Comparison of ENCODE assay signal across 8 cellular contexts in genomic region chr1:40316595-40317393, GRCh38.
DNase-seq lines count a peak whose midpoint lies in the region; ATAC-seq and TF ChIP-seq lines count a peak whose summit lies in the region.

Gene COL9A2 (minus strand): TSS chr1:40317286. CDS start chr1:40317197, 89 bp downstream.

- ATAC-seq in GM18520 (IDR thresholded peaks at IDR 0.05; ENCODE audit: unreplicated experiment) = no peak

- H3K4me3 ChIP-seq in fibroblast of mammary gland (ENCODE audit: control insufficient read depth, low read depth, low read length) = peak within 1 kb of the TSS; percentile 22
- H3K4me3 ChIP-seq in subcutaneous abdominal adipose tissue (ENCODE audit: low read depth in 1 of 5, low read length in 5 of 5) = peak within 1 kb of the TSS; percentile 61 to 72 (median 69)

- H3K27ac ChIP-seq in subcutaneous abdominal adipose tissue (ENCODE audit: low read depth, low read length) = no peak within 1 kb of the TSS

- no peaks in the 10 kb centered on the region for H3K9me3 ChIP-seq in subcutaneous abdominal adipose tissue (ENCODE audit: control insufficient read depth in 5 of 5, low read length in 5 of 5)

- no peaks in the 10 kb centered on the region for H3K36me3 ChIP-seq in subcutaneous abdominal adipose tissue (ENCODE audit: control insufficient read depth in 5 of 5, insufficient read depth in 5 of 5, low read length in 5 of 5)

- peaks cover 2 to 40% (median 24%) of the 10 kb centered on the region in 5 donors for H3K4me1 ChIP-seq in subcutaneous abdominal adipose tissue (ENCODE audit: control insufficient read depth in 5 of 5, insufficient read depth in 5 of 5, low read length in 5 of 5)

- H3K27ac Mint-ChIP-seq in activated T-cell treated with anti-CD3 and anti-CD28 coated beads, Interleukin-2, amount 50 U/mL, for 24 hours = peak within 1 kb of the TSS; percentile 22
- H3K27ac Mint-ChIP-seq in nephron = peak within 1 kb of the TSS in 2 of 3 experiments; percentile 65 to 82

- H3K9ac ChIP-seq in subcutaneous abdominal adipose tissue (ENCODE audit: low read length in 5 of 5) = peak within 1 kb of the TSS in 3 of 5 donors; percentile 41 to 59 (median 58)

- no peaks in the 10 kb centered on the region for H3K9me3 Mint-ChIP-seq in activated T-cell treated with anti-CD3 and anti-CD28 coated beads, Interleukin-2, amount 50 U/mL, for 24 hours
- H3K9me3 Mint-ChIP-seq in nephron = no peaks in the 10 kb centered on the region

- no peaks in the 10 kb centered on the region for H3K36me3 Mint-ChIP-seq in activated T-cell treated with anti-CD3 and anti-CD28 coated beads, Interleukin-2, amount 50 U/mL, for 24 hours (ENCODE audit: low read depth)
- no peaks in the 10 kb centered on the region for H3K36me3 Mint-ChIP-seq in nephron (ENCODE audit: low read depth)

- peaks cover 17 to 35% (median 20%) of the 10 kb centered on the region in 5 donors for H3K27me3 ChIP-seq in subcutaneous abdominal adipose tissue (ENCODE audit: control insufficient read depth in 5 of 5, insufficient read depth in 4 of 5, low read length in 5 of 5)

- peaks cover 48% of the 10 kb centered on the region for H3K4me1 Mint-ChIP-seq in activated T-cell treated with anti-CD3 and anti-CD28 coated beads, Interleukin-2, amount 50 U/mL, for 24 hours (ENCODE audit: low read depth)
- peaks cover 21% of the 10 kb centered on the region for H3K4me1 Mint-ChIP-seq in nephron

- H3K4me3 Mint-ChIP-seq in activated T-cell treated with anti-CD3 and anti-CD28 coated beads, Interleukin-2, amount 50 U/mL, for 24 hours = peak within 1 kb of the TSS; percentile 77
- peak within 1 kb of the TSS; percentile 78 to 88 (median 84) for H3K4me3 Mint-ChIP-seq in nephron

- DNase-seq in NCI-H526 treated with DMSO at 0.1 percent for 48 hours (lab: John Stamatoyannopoulos, UW) (peak; percentile 76), fibroblast of mammary gland (ENCODE audit: low read depth) (no peak), HPDE6-E6E7 (ENCODE audit: extremely low spot score) (no peak)
- peak; percentile 75 for DNase-seq in activated T-cell treated with anti-CD3 and anti-CD28 coated beads, Interleukin-2, amount 50 U/mL, for 24 hours

- peaks cover 21% of the 10 kb centered on the region for H3K27me3 Mint-ChIP-seq in activated T-cell treated with anti-CD3 and anti-CD28 coated beads, Interleukin-2, amount 50 U/mL, for 24 hours
- peaks cover 60% of the 10 kb centered on the region for H3K27me3 Mint-ChIP-seq in nephron (ENCODE audit: low read depth)

- peak; percentile 6 for TF ChIP-seq CTCF in GM12873 (IDR thresholded peaks at IDR 0.05; ENCODE audit: insufficient read depth, low read depth, low read length, missing control alignments)
- no peak for TF ChIP-seq CTCF in fibroblast of mammary gland (conservative IDR thresholded peaks at IDR 0.05; ENCODE audit: control insufficient read depth, insufficient read depth, low read depth, low read length)
- TF ChIP-seq CTCF in nephron (IDR thresholded peaks at IDR 0.05; ENCODE audit: unreplicated experiment in 3 of 3) = no peak

Comparison
In these comparisons a context has a peak if more than half of its experiments do, and no peak if none do; other contexts are left out.
1. DNase-seq: peak in NCI-H526 treated with DMSO at 0.1 percent for 48 hours (single experiment) and activated T-cell treated with anti-CD3 and anti-CD28 coated beads, Interleukin-2, amount 50 U/mL, for 24 hours (single experiment); none in fibroblast of mammary gland (single experiment) and HPDE6-E6E7 (single experiment).